ENCODE assay signal across 23 cellular contexts in genomic region chr1:85065550-85065949, GRCh38. TPM values are rescaled to one million over a fixed set of nuclear protein-coding genes. Genes with fewer than 3 reads are reported as not detected.
"Had no signal": no experiment of that assay in that cellular context is flagged by ENCODE, and none has a peak within 500 bp of the region (broad histone marks: within the 10 kb centered on the region; RNA-seq: fewer than 3 reads in every experiment).

No MANE protein-coding gene starts in this region.

- H3K9ac ChIP-seq: SK-N-SH had no signal

- H3K36me3 ChIP-seq: MG63 had no signal

- DNase-seq: IMR-90, Karpas-422, KG1, MG63, NCI-H1092, NCI-H1105 treated with DMSO at 0.1 percent for 48 hours, NCI-H1436 treated with DMSO at 0.1 percent for 48 hours, NCI-H1694, NCI-H1930, NCI-H2081, NCI-H2107, NCI-H2171 treated with DMSO at 0.1 percent for 48 hours, NCI-H345, NCI-H446 treated with DMSO at 0.1 percent for 48 hours, NCI-H510A treated with DMSO at 0.1 percent for 48 hours, NCI-H526, NCI-H82, PC-3, SHP77, SK-N-SH, T-helper 1 cell, T-helper 17 cell had no signal

- H3K27ac Mint-ChIP-seq: T-helper 17 cell had no signal

- H3K4me2 ChIP-seq: SK-N-SH had no signal

- H3K4me3 Mint-ChIP-seq: T-helper 17 cell had no signal

- H3K27ac ChIP-seq: RWPE1 had no signal

- H3K9me2 ChIP-seq: SK-N-SH had no signal

- H3K9me3 ChIP-seq: MG63, SK-N-SH had no signal

- H3K4me3 ChIP-seq: MG63 had no signal

- H3K27me3 ChIP-seq: MG63 had no signal

RNA-seq across cellular contexts. Expression of gene MCOLN3, which starts 17.2 kb away (rescaled TPM):
- total RNA-seq: IMR-90 had no signal
- polyA plus RNA-seq: SK-N-SH had no signal
